Comparison of ENCODE assay signal across 9 cellular contexts in the genomic region with DNA sequence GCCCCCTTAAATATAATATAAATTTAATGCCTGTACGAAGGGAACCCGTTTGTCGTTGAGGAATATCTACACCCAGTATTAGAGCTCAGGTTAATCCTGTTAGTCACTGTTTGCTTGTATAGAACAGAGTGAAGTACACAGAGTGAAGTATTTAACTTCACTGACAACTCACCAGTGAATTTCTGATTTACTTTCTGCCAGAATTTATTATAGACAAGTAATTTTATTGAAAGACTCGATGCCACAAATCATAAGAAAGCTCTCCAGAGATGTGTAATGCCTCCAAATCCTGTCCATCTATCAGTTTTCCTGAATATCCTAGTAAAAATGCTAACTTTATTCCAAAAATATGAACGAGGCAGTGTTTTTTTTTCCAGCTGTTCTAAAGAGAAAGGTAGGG. TPM values are rescaled to one million over a fixed set of nuclear protein-coding genes. Genes with fewer than 3 reads are reported as not detected.
A peak's percentile ranks its signal among the peaks of the same experiment; 100 is the strongest.
DNase-seq lines count a peak whose midpoint lies in the region; ATAC-seq and TF ChIP-seq lines count a peak whose summit lies in the region.
"Had no signal": no experiment of that assay in that cellular context is flagged by ENCODE, and none has a peak within 500 bp of the region (broad histone marks: within the 10 kb centered on the region; RNA-seq: fewer than 3 reads in every experiment).

No MANE protein-coding gene starts in this region.

- no peak overlapping the region for H2AFZ ChIP-seq in neuron (ENCODE audit: low read depth, low read length)

- no peak for ATAC-seq in HG02798 (IDR thresholded peaks at IDR 0.05; ENCODE audit: poor library complexity, unreplicated experiment)

- intact Hi-C loops in A673 (cut with micrococcal nuclease; ENCODE audit: unreplicated experiment) = loop anchor here (10.0 kb wide), 1 partner anchor 134 kb away; no protein-coding TSS in a partner anchor

- CTCF ChIA-PET in A673 (lab: Charles Lee) = interaction anchor here (0.7 kb wide), 1 partner anchor 20 kb away, joined by 3 read pairs; no protein-coding TSS in a partner anchor

- no peak for DNase-seq in A673 (ENCODE audit: low spot score)
- peak; percentile 54 for DNase-seq in NCI-H82 (lab: John Stamatoyannopoulos, UW)
- DNase-seq in epithelial cell of proximal tubule (ENCODE audit: low read depth) = no peak
- no peak for DNase-seq in NCI-H69 (lab: John Stamatoyannopoulos, UW)
- DNase-seq in HUDEP-2 (lab: John Stamatoyannopoulos, UW; ENCODE audit: unreplicated experiment in 76 of 76) = no peak
- DNase-seq in activated T-cell treated with anti-CD3 and anti-CD28 coated beads, Interleukin-2, amount 50 U/mL, for 48 hours = no peak
- DNase-seq: NCI-H1417 treated with DMSO at 0.1 percent for 48 hours had no signal

- no TSS peak for BruUV-seq in A673 (replicated peaks; lab: Mats Ljungman, UMichigan)

- H3K4me3 ChIP-seq in A673 (ENCODE audit: low read depth, low read length, poor library complexity, severe bottlenecking) = peak overlapping the region; percentile 79
- peak overlapping the region; percentile 77 for H3K4me3 ChIP-seq in epithelial cell of proximal tubule (ENCODE audit: low read depth, low read length)
- peak overlapping the region; percentile 95 for H3K4me3 ChIP-seq in neuron (ENCODE audit: low read length)

- no peak for TF ChIP-seq CTCF in A673 (conservative IDR thresholded peaks at IDR 0.05; ENCODE audit: low read depth, low read length)
- TF ChIP-seq CTCF in epithelial cell of proximal tubule (conservative IDR thresholded peaks at IDR 0.05; ENCODE audit: low read depth, low read length) = no peak

- H3K36me3 ChIP-seq in A673 (ENCODE audit: insufficient read depth, low read length, poor library complexity, severe bottlenecking) (no peaks in the 10 kb centered on the region), neuron (ENCODE audit: insufficient read depth, low read length) (no peaks in the 10 kb centered on the region)

- H3K4me1 ChIP-seq in A673 (ENCODE audit: insufficient read depth, low read length, poor library complexity, severe bottlenecking) (peaks cover 17% of the 10 kb centered on the region), neuron (ENCODE audit: insufficient read depth, low read length) (peaks cover 5% of the 10 kb centered on the region)

- POLR2A ChIA-PET in A673 (lab: Charles Lee; ENCODE audit: low non-redundant PET) = interaction anchor here (1.0 kb wide), 1 partner anchor 9 kb away, joined by 5 read pairs; no protein-coding TSS in a partner anchor

- H3K9me3 ChIP-seq in A673 (ENCODE audit: low read depth, low read length, poor library complexity, severe bottlenecking) = no peaks in the 10 kb centered on the region
- H3K9me3 ChIP-seq in neuron (ENCODE audit: low read length) = no peaks in the 10 kb centered on the region

- H3K27me3 ChIP-seq in A673 (replicated peaks; ENCODE audit: insufficient read depth, low read depth, low read length, poor library complexity) = no peaks in the 10 kb centered on the region
- H3K27me3 ChIP-seq in neuron (ENCODE audit: insufficient read depth, low read length) = no peaks in the 10 kb centered on the region

- no peak overlapping the region for H3K27ac ChIP-seq in A673 (ENCODE audit: low read depth, low read length, poor library complexity, severe bottlenecking)

RNA-seq across cellular contexts. Expression of gene GAB1, which starts 1.6 kb away (rescaled TPM):
- total RNA-seq in A673 (2021) (27.6 and 32.8 TPM in 2 replicates), epithelial cell of proximal tubule (5.5 and 12.2 TPM in 2 replicates)
